26 cellular contexts compared by ENCODE assay signal in genomic region chr6:144268821-144269220, GRCh38.
"Had no signal": no experiment of that assay in that cellular context is flagged by ENCODE, and none has a peak within 500 bp of the region (broad histone marks: within the 10 kb centered on the region; RNA-seq: fewer than 3 reads in every experiment).

No MANE protein-coding gene starts in this region.

- H3K27ac ChIP-seq: brain microvascular endothelial cell, cardiac muscle cell, Peyer's patch, RWPE1, SJSA1 had no signal

- H3K4me3 Mint-ChIP-seq: activated CD4-positive, alpha-beta T cell treated with anti-CD3 and anti-CD28 coated beads, Interleukin-2, amount 10 ng/mL, durations not matched to agents 24 days and 14 days; activated CD8-positive, alpha-beta memory T cell treated with anti-CD3 and anti-CD28 coated beads, Interleukin-2, amount 10 ng/mL, durations not matched to agents 7 days and 5 days; activated naive CD4-positive, alpha-beta T cell treated with anti-CD3 and anti-CD28 coated beads for 36 hours; activated naive CD8-positive, alpha-beta T cell; activated T-cell treated with anti-CD3 and anti-CD28 coated beads, Interleukin-2, amount 50 U/mL, for 24 hours; activated T-helper 1 cell treated with anti-CD3 and anti-CD28 coated beads, Interleukin-12 subunit alpha, Interleukin-12 subunit beta, Interleukin-2, Interleukin-4 antibody, amounts not matched to agents 30 ng/mL and 10 ng/mL and 1 ng/mL, durations not matched to agents 14 hours and 24 hours and 36 hours; T-helper 1 cell treated with Interleukin-12 subunit alpha and Interleukin-12 subunit beta and Interleukin-4 antibody, amounts not matched to agents 30 μg/mL and 1 μg/mL, for 36 hours had no signal

- ATAC-seq: activated CD8-positive, alpha-beta memory T cell treated with anti-CD3 and anti-CD28 coated beads, Interleukin-2, amount 10 ng/mL, durations not matched to agents 7 days and 5 days had no signal

- H3K27ac Mint-ChIP-seq: activated CD4-positive, alpha-beta T cell treated with anti-CD3 and anti-CD28 coated beads, Interleukin-2, amount 10 ng/mL, durations not matched to agents 24 days and 14 days; activated CD8-positive, alpha-beta memory T cell treated with anti-CD3 and anti-CD28 coated beads, Interleukin-2, amount 10 ng/mL, durations not matched to agents 7 days and 5 days; activated naive CD4-positive, alpha-beta T cell treated with anti-CD3 and anti-CD28 coated beads for 36 hours; activated naive CD8-positive, alpha-beta T cell; activated T-cell treated with anti-CD3 and anti-CD28 coated beads, Interleukin-2, amount 50 U/mL, for 24 hours; activated T-helper 1 cell treated with anti-CD3 and anti-CD28 coated beads, Interleukin-12 subunit alpha, Interleukin-12 subunit beta, Interleukin-2, Interleukin-4 antibody, amounts not matched to agents 30 ng/mL and 10 ng/mL and 1 ng/mL, durations not matched to agents 14 hours and 24 hours and 36 hours; T-helper 1 cell treated with Interleukin-12 subunit alpha and Interleukin-12 subunit beta and Interleukin-4 antibody, amounts not matched to agents 30 μg/mL and 1 μg/mL, for 36 hours had no signal

- DNase-seq: activated CD4-positive, alpha-beta T cell treated with anti-CD3 and anti-CD28 coated beads for 1 hour; activated CD4-positive, alpha-beta T cell treated with anti-CD3 and anti-CD28 coated beads, Interleukin-2, amount 10 ng/mL, durations not matched to agents 24 days and 14 days; activated CD4-positive, alpha-beta T cell treated with anti-CD3 and anti-CD28 coated beads, Interleukin-2, amount 50 U/mL, for 48 hours; activated CD8-positive, alpha-beta memory T cell treated with anti-CD3 and anti-CD28 coated beads, Interleukin-2, amount 10 ng/mL, durations not matched to agents 7 days and 5 days; activated effector memory CD4-positive, alpha-beta T cell treated with Interleukin-2 at 50 U/mL for 16 hours; activated naive CD4-positive, alpha-beta T cell treated with anti-CD3 and anti-CD28 coated beads for 36 hours; activated T-cell treated with anti-CD3 and anti-CD28 coated beads, Interleukin-2, amount 50 U/mL, for 24 hours; brain microvascular endothelial cell; Kasumi-1; KBM-7; NCI-H146; NCI-H187 treated with DMSO at 0.1 percent for 48 hours; NCI-H2081 treated with DMSO at 0.1 percent for 48 hours; NCI-H2171; NCI-H2227 treated with DMSO at 0.1 percent for 48 hours; NCI-H526; NCI-H82; OCI-M1; Peyer's patch; Right ventricle myocardium superior had no signal

- H3K27me3 ChIP-seq: brain microvascular endothelial cell, cardiac muscle cell, Peyer's patch, SJSA1 had no signal

- H3K4me1 Mint-ChIP-seq: activated CD4-positive, alpha-beta T cell treated with anti-CD3 and anti-CD28 coated beads, Interleukin-2, amount 10 ng/mL, durations not matched to agents 24 days and 14 days; activated CD8-positive, alpha-beta memory T cell treated with anti-CD3 and anti-CD28 coated beads, Interleukin-2, amount 10 ng/mL, durations not matched to agents 7 days and 5 days had no signal

- H3K9me3 Mint-ChIP-seq: activated CD4-positive, alpha-beta T cell treated with anti-CD3 and anti-CD28 coated beads, Interleukin-2, amount 10 ng/mL, durations not matched to agents 24 days and 14 days; activated T-helper 1 cell treated with anti-CD3 and anti-CD28 coated beads, Interleukin-12 subunit alpha, Interleukin-12 subunit beta, Interleukin-2, Interleukin-4 antibody, amounts not matched to agents 30 ng/mL and 10 ng/mL and 1 ng/mL, durations not matched to agents 14 hours and 24 hours and 36 hours; T-helper 1 cell treated with Interleukin-12 subunit alpha and Interleukin-12 subunit beta and Interleukin-4 antibody, amounts not matched to agents 30 μg/mL and 1 μg/mL, for 36 hours had no signal

- H3K4me3 ChIP-seq: cardiac muscle cell, Peyer's patch, SJSA1 had no signal

- H3K9me3 ChIP-seq: Peyer's patch, SJSA1 had no signal

- H3K36me3 ChIP-seq: brain microvascular endothelial cell, cardiac muscle cell, Peyer's patch, SJSA1 had no signal

- H3K27me3 Mint-ChIP-seq: activated CD8-positive, alpha-beta memory T cell treated with anti-CD3 and anti-CD28 coated beads, Interleukin-2, amount 10 ng/mL, durations not matched to agents 7 days and 5 days; activated naive CD8-positive, alpha-beta T cell; activated T-cell treated with anti-CD3 and anti-CD28 coated beads, Interleukin-2, amount 50 U/mL, for 24 hours had no signal
